In the genomic region with DNA sequence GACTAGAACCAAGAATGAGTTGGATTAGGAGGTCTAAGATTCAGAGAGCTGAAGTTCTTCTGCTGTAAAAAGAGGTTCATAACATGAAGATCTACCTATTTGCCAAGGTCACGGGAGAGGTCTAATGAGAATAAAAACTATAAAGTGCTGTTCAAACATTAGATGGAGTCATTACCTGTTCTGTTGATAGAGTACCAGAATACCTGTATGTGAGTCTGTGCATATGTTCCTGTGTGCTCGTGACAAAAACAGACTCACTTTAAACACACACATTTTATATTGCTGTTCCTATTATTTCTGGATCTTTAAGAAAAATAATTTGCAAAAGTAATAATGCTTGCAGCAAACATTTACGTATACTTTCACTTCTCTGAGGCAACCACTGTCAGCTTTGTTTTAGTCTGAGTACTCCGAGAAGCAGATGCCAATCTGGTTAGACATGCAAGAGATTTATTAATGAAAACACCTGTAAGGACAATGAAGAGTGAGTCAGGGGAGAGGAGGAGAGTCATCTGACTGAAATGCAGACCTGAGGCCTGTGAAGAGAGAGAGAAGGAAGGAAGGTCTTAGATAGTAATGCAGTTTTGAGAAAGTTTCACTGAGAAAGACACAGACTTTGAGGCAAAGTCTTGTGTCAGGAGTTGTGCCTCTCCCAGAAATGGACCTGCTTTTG, we compare ENCODE assay signal across 20 cellular contexts.
DNase-seq lines count a peak whose midpoint lies in the region; ATAC-seq and TF ChIP-seq lines count a peak whose summit lies in the region.
"Had no signal": no experiment of that assay in that cellular context is flagged by ENCODE, and none has a peak within 500 bp of the region (broad histone marks: within the 10 kb centered on the region; RNA-seq: fewer than 3 reads in every experiment).

No MANE protein-coding gene starts in this region.

- H3K27me3 ChIP-seq in left lung (no peaks in the 10 kb centered on the region), HAP-1 (ENCODE audit: low read depth) (no peaks in the 10 kb centered on the region)
- H3K27me3 ChIP-seq: ascending aorta, gastrocnemius medialis had no signal

- TF ChIP-seq CTCF in VCaP (conservative IDR thresholded peaks at IDR 0.05) (no peak), left lung (IDR thresholded peaks at IDR 0.05) (no peak)

- H3K36me3 ChIP-seq in left lung (no peaks in the 10 kb centered on the region), HAP-1 (replicated peaks) (no peaks in the 10 kb centered on the region)
- H3K36me3 ChIP-seq: ascending aorta, gastrocnemius medialis had no signal

- H3K4me3 ChIP-seq in left lung (no peak overlapping the region), HAP-1 (no peak overlapping the region)
- H3K4me3 ChIP-seq: ascending aorta, gastrocnemius medialis, skin epidermis had no signal

- peaks cover 2 to 3% of the 10 kb centered on the region in 2 donors for H3K4me1 ChIP-seq in left lung
- H3K4me1 ChIP-seq in HAP-1 = no peaks in the 10 kb centered on the region
- H3K4me1 ChIP-seq: ascending aorta, gastrocnemius medialis had no signal

- H3K27ac ChIP-seq in VCaP = peak overlapping the region; percentile 87
- H3K27ac ChIP-seq in left lung = peak overlapping the region; percentile 37 to 39
- H3K27ac ChIP-seq: ascending aorta, gastrocnemius medialis had no signal

- peak; percentile 72 for ATAC-seq in left lung
- no peak for ATAC-seq in GM18861 (IDR thresholded peaks at IDR 0.05; ENCODE audit: unreplicated experiment)
- ATAC-seq: gastrocnemius medialis; natural killer cell treated with Interleukin-12 subunit alpha and Interleukin-12 subunit beta and Interleukin-15 and Interleukin-18, amount 100 ng/mL, for 72 hours had no signal

- in situ Hi-C loops in HAP-1 (cut with MboI; ENCODE audit: low sequenced_read_pairs) = no loop called here

- intact Hi-C loops in left lung (cut with DNase I) = no loop called here

- no peaks in the 10 kb centered on the region for H3K9me3 ChIP-seq in left lung
- no peaks in the 10 kb centered on the region for H3K9me3 ChIP-seq in HAP-1
- H3K9me3 ChIP-seq: ascending aorta, gastrocnemius medialis, SK-N-SH had no signal

- DNase-seq in DMS153 (lab: John Stamatoyannopoulos, UW) (peak; percentile 5), LoVo (ENCODE audit: low spot score) (peak; percentile 48), left lung (no peak), HAP-1 (ENCODE audit: low spot score in 2 of 2) (no peak), iPS-NIHi7 (ENCODE audit: extremely low spot score) (no peak)
- no peak for DNase-seq in activated CD8-positive, alpha-beta memory T cell treated with anti-CD3 and anti-CD28 coated beads, Interleukin-2, amount 50 U/mL, for 48 hours
- DNase-seq: activated CD4-positive, alpha-beta T cell treated with anti-CD3 and anti-CD28 coated beads, Interleukin-2, amount 50 U/mL, for 1 hour; activated naive CD4-positive, alpha-beta T cell treated with Interleukin-2 at 50 U/mL for 16 hours; activated T-cell treated with anti-CD3 and anti-CD28 coated beads for 4 hours; gastrocnemius medialis; Kasumi-1; NCI-H446 treated with DMSO at 0.1 percent for 48 hours; SK-N-SH; stimulated activated CD4-positive, alpha-beta T cell treated with anti-CD3 and anti-CD28 coated beads, Interleukin-4, amount 100 ng/mL, for 24 hours; substantia nigra had no signal

Comparison
In these comparisons a context has a peak if more than half of its experiments do, and no peak if none do; other contexts are left out.
1. DNase-seq: peak in DMS153 (single experiment) and LoVo (single experiment); none in left lung (0 of 2), HAP-1 (0 of 2), iPS-NIHi7 (single experiment) and activated CD8-positive, alpha-beta memory T cell treated with anti-CD3 and anti-CD28 coated beads, Interleukin-2, amount 50 U/mL, for 48 hours (single experiment).